ENCODE assay signal across 19 cellular contexts in genomic region chr6:164247106-164247505, GRCh38.
DNase-seq lines count a peak whose midpoint lies in the region; TF ChIP-seq lines count a peak whose summit lies in the region.
"Had no signal": no experiment of that assay in that cellular context is flagged by ENCODE, and none has a peak within 500 bp of the region (broad histone marks: within the 10 kb centered on the region; RNA-seq: fewer than 3 reads in every experiment).

No MANE protein-coding gene starts in this region.

- H3K9me2 ChIP-seq in OCI-LY7 (ENCODE audit: insufficient read depth, low read length) = no peaks in the 10 kb centered on the region

- TF ChIP-seq CTCF in retinal pigment epithelial cell (conservative IDR thresholded peaks at IDR 0.05; ENCODE audit: low read depth, low read length) (no peak), OCI-LY7 (conservative IDR thresholded peaks at IDR 0.05; ENCODE audit: low read length) (no peak)

- no peaks in the 10 kb centered on the region for H3K4me1 ChIP-seq in OCI-LY7 (ENCODE audit: insufficient read depth, low read length, poor library complexity, severe bottlenecking)
- H3K4me1 ChIP-seq: esophagus muscularis mucosa, pancreas, thyroid gland had no signal

- H3K27ac ChIP-seq in angular gyrus (ENCODE audit: low read depth, low read length) = peak overlapping the region; percentile 84
- no peak overlapping the region for H3K27ac ChIP-seq in OCI-LY7 (ENCODE audit: low read depth, low read length, poor library complexity, severe bottlenecking)
- H3K27ac ChIP-seq: cardiac muscle cell, esophagus muscularis mucosa, pancreas, thyroid gland had no signal

- BruUV-seq in OCI-LY7 (replicated peaks; lab: Mats Ljungman, UMichigan) = no TSS peak

- no peaks in the 10 kb centered on the region for H3K79me2 ChIP-seq in OCI-LY7 (ENCODE audit: insufficient read depth, low read depth, low read length)

- no peak overlapping the region for H3K4me3 Mint-ChIP-seq in activated naive CD8-positive, alpha-beta T cell treated with anti-CD3 and anti-CD28 coated beads for 36 hours
- H3K4me3 Mint-ChIP-seq: activated CD4-positive, alpha-beta memory T cell treated with anti-CD3 and anti-CD28 coated beads for 36 hours; activated naive CD4-positive, alpha-beta T cell treated with anti-CD3 and anti-CD28 coated beads, Interleukin-2, amount 50 U/mL, for 24 hours had no signal

- no peaks in the 10 kb centered on the region for H3K4me1 Mint-ChIP-seq in activated naive CD8-positive, alpha-beta T cell treated with anti-CD3 and anti-CD28 coated beads for 36 hours
- H3K4me1 Mint-ChIP-seq: activated naive CD4-positive, alpha-beta T cell treated with anti-CD3 and anti-CD28 coated beads, Interleukin-2, amount 50 U/mL, for 24 hours had no signal

- no peaks in the 10 kb centered on the region for H3K36me3 Mint-ChIP-seq in activated naive CD8-positive, alpha-beta T cell treated with anti-CD3 and anti-CD28 coated beads for 36 hours
- H3K36me3 Mint-ChIP-seq: activated CD4-positive, alpha-beta memory T cell treated with anti-CD3 and anti-CD28 coated beads for 36 hours; activated naive CD4-positive, alpha-beta T cell treated with anti-CD3 and anti-CD28 coated beads, Interleukin-2, amount 50 U/mL, for 24 hours had no signal

- H3K4me3 ChIP-seq in retinal pigment epithelial cell (ENCODE audit: low read length) = no peak overlapping the region
- H3K4me3 ChIP-seq in OCI-LY7 (ENCODE audit: low read depth, low read length, poor library complexity, severe bottlenecking) = no peak overlapping the region
- H3K4me3 ChIP-seq: cardiac muscle cell, esophagus muscularis mucosa, pancreas, thyroid gland had no signal

- no peak overlapping the region for H3K4me2 ChIP-seq in OCI-LY7 (ENCODE audit: low read length)

- DNase-seq in ELR (ENCODE audit: low read depth) = peak; percentile 13
- peak; percentile 6 for DNase-seq in iris pigment epithelial cell (ENCODE audit: low read depth)
- DNase-seq in retinal pigment epithelial cell (ENCODE audit: low read depth) = peak; percentile 3
- no peak for DNase-seq in HK-2 (ENCODE audit: unreplicated experiment)
- no peak for DNase-seq in activated naive CD8-positive, alpha-beta T cell treated with anti-CD3 and anti-CD28 coated beads for 36 hours
- no peak for DNase-seq in OCI-LY7 (ENCODE audit: low spot score)
- DNase-seq in MV-4-11 (lab: John Stamatoyannopoulos, UW) = no peak
- DNase-seq: activated CD4-positive, alpha-beta memory T cell treated with anti-CD3 and anti-CD28 coated beads for 36 hours; activated T-cell treated with anti-CD3 and anti-CD28 coated beads, Interleukin-2, amount 50 U/mL, for 1 hour; DMS 273 treated with DMSO at 0.1 percent for 48 hours; effector CD4-positive, alpha-beta T cell; NCI-H2227 treated with DMSO at 0.1 percent for 48 hours; pancreas; RPMI8226; thyroid gland had no signal

- CTCF ChIA-PET in OCI-LY7 (lab: Charles Lee; ENCODE audit: unreplicated experiment) = no interaction called here

- H2AFZ ChIP-seq in OCI-LY7 (ENCODE audit: low read length) = no peak overlapping the region

- no peaks in the 10 kb centered on the region for H4K20me1 ChIP-seq in OCI-LY7 (ENCODE audit: insufficient read depth, low read length)

- POLR2A ChIA-PET in OCI-LY7 (lab: Charles Lee) = no interaction called here

- no peaks in the 10 kb centered on the region for H3K27me3 Mint-ChIP-seq in activated naive CD8-positive, alpha-beta T cell treated with anti-CD3 and anti-CD28 coated beads for 36 hours
- H3K27me3 Mint-ChIP-seq: activated CD4-positive, alpha-beta memory T cell treated with anti-CD3 and anti-CD28 coated beads for 36 hours; activated naive CD4-positive, alpha-beta T cell treated with anti-CD3 and anti-CD28 coated beads, Interleukin-2, amount 50 U/mL, for 24 hours had no signal

- H3K36me3 ChIP-seq in OCI-LY7 (ENCODE audit: insufficient read depth, low read length) = no peaks in the 10 kb centered on the region
- H3K36me3 ChIP-seq: cardiac muscle cell, esophagus muscularis mucosa, pancreas, thyroid gland had no signal

- intact Hi-C loops in OCI-LY7 (cut with micrococcal nuclease; ENCODE audit: unreplicated experiment) = no loop called here

- no peaks in the 10 kb centered on the region for H3K9me3 ChIP-seq in OCI-LY7 (ENCODE audit: low read length)
- H3K9me3 ChIP-seq: esophagus muscularis mucosa, pancreas, thyroid gland had no signal

- no peaks in the 10 kb centered on the region for H3K9me3 Mint-ChIP-seq in activated naive CD8-positive, alpha-beta T cell treated with anti-CD3 and anti-CD28 coated beads for 36 hours

- no peak overlapping the region for H3K27ac Mint-ChIP-seq in activated naive CD8-positive, alpha-beta T cell treated with anti-CD3 and anti-CD28 coated beads for 36 hours
- H3K27ac Mint-ChIP-seq: activated CD4-positive, alpha-beta memory T cell treated with anti-CD3 and anti-CD28 coated beads for 36 hours; activated naive CD4-positive, alpha-beta T cell treated with anti-CD3 and anti-CD28 coated beads, Interleukin-2, amount 50 U/mL, for 24 hours had no signal

Comparison
In these comparisons a context has a peak if more than half of its experiments do, and no peak if none do; other contexts are left out.
1. DNase-seq: peak in ELR (single experiment), iris pigment epithelial cell (single experiment) and retinal pigment epithelial cell (single experiment); none in HK-2 (single experiment), activated naive CD8-positive, alpha-beta T cell treated with anti-CD3 and anti-CD28 coated beads for 36 hours (single experiment), OCI-LY7 (single experiment) and MV-4-11 (single experiment).